ENCODE assay signal across 38 cellular contexts in genomic region chr17:74792586-74792985, GRCh38. TPM values are rescaled to one million over a fixed set of nuclear protein-coding genes. Genes with fewer than 3 reads are reported as not detected.
DNase-seq lines count a peak whose midpoint lies in the region; ATAC-seq, FAIRE-seq and TF ChIP-seq lines count a peak whose summit lies in the region.
"Had no signal": no experiment of that assay in that cellular context is flagged by ENCODE, and none has a peak within 500 bp of the region (broad histone marks: within the 10 kb centered on the region; RNA-seq: fewer than 3 reads in every experiment).

No MANE protein-coding gene starts in this region.

- no peaks in the 10 kb centered on the region for H3K79me1 ChIP-seq in trophoblast cell (ENCODE audit: low read length)

- H4K20me1 ChIP-seq in osteoblast (ENCODE audit: insufficient read depth, low read length) = no peaks in the 10 kb centered on the region

- no peaks in the 10 kb centered on the region for H3K9me3 Mint-ChIP-seq in activated naive CD8-positive, alpha-beta T cell treated with anti-CD3 and anti-CD28 coated beads, Interleukin-2, amount 10 ng/mL, durations not matched to agents 7 days and 5 days
- no peaks in the 10 kb centered on the region for H3K9me3 Mint-ChIP-seq in activated naive CD8-positive, alpha-beta T cell treated with anti-CD3 and anti-CD28 coated beads, Interleukin-2, amount 50 U/mL, for 24 hours
- H3K9me3 Mint-ChIP-seq in endothelial cell (ENCODE audit: unreplicated experiment) (no peaks in the 10 kb centered on the region), CD14-positive monocyte (peaks cover 0 to 2% (median 0%) of the 10 kb centered on the region in 7 donors)
- H3K9me3 Mint-ChIP-seq: CD4-positive, alpha-beta T cell; CD4-positive, CD25-positive, alpha-beta regulatory T cell; CD8-positive, alpha-beta memory T cell; CD8-positive, alpha-beta T cell had no signal

- H3K9me3 ChIP-seq in osteoblast (ENCODE audit: low read depth, low read length) (no peaks in the 10 kb centered on the region), trophoblast cell (ENCODE audit: insufficient read depth, low read depth, low read length) (no peaks in the 10 kb centered on the region)
- H3K9me3 ChIP-seq: A549; BE2C; BLaER1; BLaER1 treated with 17β-estradiol and CSF1 and Interleukin-3, amounts not matched to agents 10 nM and 100 nM; Caco-2 had no signal

- no peak overlapping the region for H3K9ac ChIP-seq in trophoblast cell (ENCODE audit: low read length)
- H3K9ac ChIP-seq: BLaER1 had no signal

- no CpG with 5 or more reads among the region's 12 CpGs for WGBS in trophoblast cell (ENCODE audit: extremely low coverage, insufficient coverage, insufficient read length)

- H3K4me3 Mint-ChIP-seq in activated naive CD8-positive, alpha-beta T cell treated with anti-CD3 and anti-CD28 coated beads, Interleukin-2, amount 10 ng/mL, durations not matched to agents 7 days and 5 days = no peak overlapping the region
- H3K4me3 Mint-ChIP-seq in activated naive CD8-positive, alpha-beta T cell treated with anti-CD3 and anti-CD28 coated beads, Interleukin-2, amount 50 U/mL, for 24 hours = no peak overlapping the region
- H3K4me3 Mint-ChIP-seq in endothelial cell (ENCODE audit: unreplicated experiment) = peak overlapping the region; percentile 31
- no peak overlapping the region for H3K4me3 Mint-ChIP-seq in CD14-positive monocyte
- H3K4me3 Mint-ChIP-seq: B cell; CD4-positive, alpha-beta memory T cell; CD4-positive, alpha-beta T cell; CD4-positive, CD25-positive, alpha-beta regulatory T cell; CD8-positive, alpha-beta memory T cell; CD8-positive, alpha-beta T cell had no signal

- POLR2A ChIA-PET in activated naive CD8-positive, alpha-beta T cell treated with anti-CD3 and anti-CD28 coated beads, Interleukin-2, amount 10 ng/mL, durations not matched to agents 7 days and 5 days (lab: Charles Lee) = interaction anchor here (1.1 kb wide), 1 partner anchor 69 kb away, joined by 3 read pairs; no protein-coding TSS in a partner anchor

- FAIRE-seq in GM19239 (lab: Jason Lieb, UNC) = no peak
- FAIRE-seq: A204.1, A549, D721Med had no signal

- no peak for TF ChIP-seq CTCF in endothelial cell (IDR thresholded peaks at IDR 0.05; ENCODE audit: unreplicated experiment)
- TF ChIP-seq CTCF in osteoblast (IDR thresholded peaks at IDR 0.05; ENCODE audit: extremely low read depth, low read depth, low read length) = no peak
- TF ChIP-seq CTCF in CD14-positive monocyte (IDR thresholded peaks at IDR 0.05) = no peak

- no peaks in the 10 kb centered on the region for H3K27me3 Mint-ChIP-seq in activated naive CD8-positive, alpha-beta T cell treated with anti-CD3 and anti-CD28 coated beads, Interleukin-2, amount 10 ng/mL, durations not matched to agents 7 days and 5 days
- H3K27me3 Mint-ChIP-seq in activated naive CD8-positive, alpha-beta T cell treated with anti-CD3 and anti-CD28 coated beads, Interleukin-2, amount 50 U/mL, for 24 hours = no peaks in the 10 kb centered on the region
- peaks cover 7% of the 10 kb centered on the region for H3K27me3 Mint-ChIP-seq in endothelial cell (ENCODE audit: unreplicated experiment)
- H3K27me3 Mint-ChIP-seq in CD14-positive monocyte (ENCODE audit: low read depth in 3 of 3) = no peaks in the 10 kb centered on the region
- H3K27me3 Mint-ChIP-seq: B cell; CD4-positive, alpha-beta memory T cell; CD4-positive, alpha-beta T cell; CD4-positive, CD25-positive, alpha-beta regulatory T cell; CD8-positive, alpha-beta memory T cell had no signal

- no peak overlapping the region for H2BK5ac ChIP-seq in trophoblast cell (ENCODE audit: low read depth, low read length, poor library complexity)

- no peak overlapping the region for H3K4ac ChIP-seq in trophoblast cell (ENCODE audit: low read depth, low read length)

- H2AFZ ChIP-seq in osteoblast (ENCODE audit: low read length) (no peak overlapping the region), trophoblast cell (ENCODE audit: insufficient read depth, low read length, poor library complexity) (no peak overlapping the region)

- ATAC-seq in activated naive CD8-positive, alpha-beta T cell treated with anti-CD3 and anti-CD28 coated beads, Interleukin-2, amount 10 ng/mL, durations not matched to agents 7 days and 5 days (ENCODE audit: low read depth) = no peak
- no peak for ATAC-seq in activated naive CD8-positive, alpha-beta T cell treated with anti-CD3 and anti-CD28 coated beads, Interleukin-2, amount 50 U/mL, for 24 hours
- no peak for ATAC-seq in left lobe of liver
- ATAC-seq: CD8-positive, alpha-beta T cell had no signal

- H3K4me3 ChIP-seq in osteoblast (ENCODE audit: insufficient read depth, low read length) = no peak overlapping the region
- H3K4me3 ChIP-seq in trophoblast cell (ENCODE audit: low read depth, low read length) = no peak overlapping the region
- H3K4me3 ChIP-seq: A549; BLaER1; BLaER1 treated with 17β-estradiol and CSF1 and Interleukin-3, amounts not matched to agents 10 nM and 100 nM had no signal

- no peak for DNase-seq in activated naive CD8-positive, alpha-beta T cell treated with anti-CD3 and anti-CD28 coated beads, Interleukin-2, amount 10 ng/mL, durations not matched to agents 7 days and 5 days
- no peak for DNase-seq in activated naive CD8-positive, alpha-beta T cell treated with anti-CD3 and anti-CD28 coated beads, Interleukin-2, amount 50 U/mL, for 24 hours
- DNase-seq in endothelial cell (ENCODE audit: low spot score) (no peak), osteoblast (ENCODE audit: insufficient read length, low spot score, missing footprints) (peak; percentile 50), trophoblast cell (peak; percentile 46 to 75), GM19239 (ENCODE audit: insufficient read length, low spot score) (no peak), left lobe of liver (ENCODE audit: low spot score) (no peak), CD14-positive monocyte (ENCODE audit: low spot score) (no peak)
- DNase-seq: 8988T; ACHN; AML-193; BE2C; Caco-2; Calu3; CD4-positive, alpha-beta memory T cell; CD4-positive, alpha-beta T cell; CD4-positive, CD25-positive, alpha-beta regulatory T cell; CD8-positive, alpha-beta memory T cell; CD8-positive, alpha-beta T cell; COR-L47; DMS 273 treated with DMSO at 0.1 percent for 48 hours; DMS153; DMS53; DMS79; DMS79 treated with DMSO at 0.1 percent for 48 hours; DND-41; EL had no signal

- no peaks in the 10 kb centered on the region for H3K27me3 ChIP-seq in osteoblast (ENCODE audit: insufficient read depth, low read length)
- no peaks in the 10 kb centered on the region for H3K27me3 ChIP-seq in trophoblast cell (ENCODE audit: insufficient read depth, low read length)
- H3K27me3 ChIP-seq: BE2C; BLaER1; BLaER1 treated with 17β-estradiol and CSF1 and Interleukin-3, amounts not matched to agents 10 nM and 100 nM had no signal

- H3K4me2 ChIP-seq in osteoblast (ENCODE audit: insufficient read depth, low read length) (no peak overlapping the region), trophoblast cell (ENCODE audit: low read length) (no peak overlapping the region)
- H3K4me2 ChIP-seq: A549; BLaER1; BLaER1 treated with 17β-estradiol and CSF1 and Interleukin-3, amounts not matched to agents 10 nM and 100 nM had no signal

- no peaks in the 10 kb centered on the region for H3K4me1 ChIP-seq in osteoblast (ENCODE audit: insufficient read depth, low read length)
- no peaks in the 10 kb centered on the region for H3K4me1 ChIP-seq in trophoblast cell (ENCODE audit: control insufficient read depth in 1 of 2, insufficient read depth in 2 of 2, low read length in 2 of 2)
- H3K4me1 ChIP-seq: A549, Caco-2 had no signal

- H3K36me3 ChIP-seq in osteoblast (ENCODE audit: insufficient read depth, low read length) (peaks cover 54% of the 10 kb centered on the region), trophoblast cell (ENCODE audit: control insufficient read depth in 1 of 2, insufficient read depth in 2 of 2, low read length in 2 of 2) (peaks cover 49 to 59% of the 10 kb centered on the region in 2 experiments)
- H3K36me3 ChIP-seq: BE2C had no signal

- H2AK5ac ChIP-seq in trophoblast cell (ENCODE audit: low read length) = no peak overlapping the region

- H3K79me2 ChIP-seq in osteoblast (ENCODE audit: insufficient read depth, low read length) (no peaks in the 10 kb centered on the region), trophoblast cell (ENCODE audit: control insufficient read depth, insufficient read depth, low read length, poor library complexity) (no peaks in the 10 kb centered on the region)

- H4K8ac ChIP-seq in trophoblast cell (ENCODE audit: low read depth, low read length) = no peak overlapping the region

- H3K23ac ChIP-seq in trophoblast cell (ENCODE audit: low read length) = no peak overlapping the region

- peaks cover 24% of the 10 kb centered on the region for H3K4me1 Mint-ChIP-seq in activated naive CD8-positive, alpha-beta T cell treated with anti-CD3 and anti-CD28 coated beads, Interleukin-2, amount 10 ng/mL, durations not matched to agents 7 days and 5 days
- H3K4me1 Mint-ChIP-seq in activated naive CD8-positive, alpha-beta T cell treated with anti-CD3 and anti-CD28 coated beads, Interleukin-2, amount 50 U/mL, for 24 hours = peaks cover 14% of the 10 kb centered on the region
- H3K4me1 Mint-ChIP-seq in endothelial cell (ENCODE audit: unreplicated experiment) (peaks cover 10% of the 10 kb centered on the region), CD14-positive monocyte (peaks cover 39% of the 10 kb centered on the region)

- no peak overlapping the region for H3K27ac ChIP-seq in osteoblast (ENCODE audit: low read depth, low read length)
- no peak overlapping the region for H3K27ac ChIP-seq in trophoblast cell (ENCODE audit: low read depth, low read length)
- H3K27ac ChIP-seq: 22Rv1; A549; BLaER1; BLaER1 treated with 17β-estradiol and CSF1 and Interleukin-3, amounts not matched to agents 10 nM and 100 nM; C4-2B had no signal

- H4K12ac ChIP-seq in trophoblast cell (ENCODE audit: low read depth, low read length) = no peak overlapping the region

- H3K18ac ChIP-seq in trophoblast cell (ENCODE audit: low read length) = no peak overlapping the region

- H3K36me3 Mint-ChIP-seq in activated naive CD8-positive, alpha-beta T cell treated with anti-CD3 and anti-CD28 coated beads, Interleukin-2, amount 10 ng/mL, durations not matched to agents 7 days and 5 days = peaks cover 9% of the 10 kb centered on the region
- peaks cover 17% of the 10 kb centered on the region for H3K36me3 Mint-ChIP-seq in activated naive CD8-positive, alpha-beta T cell treated with anti-CD3 and anti-CD28 coated beads, Interleukin-2, amount 50 U/mL, for 24 hours (ENCODE audit: low read depth)
- H3K36me3 Mint-ChIP-seq in endothelial cell (ENCODE audit: low read depth, unreplicated experiment) (peaks cover 35% of the 10 kb centered on the region), CD14-positive monocyte (peaks cover 84 to 95% of the 10 kb centered on the region in 2 donors)

- H3K27ac Mint-ChIP-seq in activated naive CD8-positive, alpha-beta T cell treated with anti-CD3 and anti-CD28 coated beads, Interleukin-2, amount 10 ng/mL, durations not matched to agents 7 days and 5 days = peak overlapping the region; percentile 9
- no peak overlapping the region for H3K27ac Mint-ChIP-seq in activated naive CD8-positive, alpha-beta T cell treated with anti-CD3 and anti-CD28 coated beads, Interleukin-2, amount 50 U/mL, for 24 hours
- no peak overlapping the region for H3K27ac Mint-ChIP-seq in endothelial cell (ENCODE audit: unreplicated experiment)
- H3K27ac Mint-ChIP-seq in CD14-positive monocyte = peak overlapping the region in 2 of 7 donors; percentile 28 to 30
- H3K27ac Mint-ChIP-seq: B cell; CD4-positive, alpha-beta T cell; CD8-positive, alpha-beta memory T cell; CD8-positive, alpha-beta T cell had no signal

- no peak overlapping the region for H2BK12ac ChIP-seq in trophoblast cell (ENCODE audit: low read length)

- no peak overlapping the region for H3K14ac ChIP-seq in trophoblast cell (ENCODE audit: low read length)

- H2BK120ac ChIP-seq in trophoblast cell (ENCODE audit: insufficient read depth, low read length, poor library complexity) = no peak overlapping the region

- no peak overlapping the region for H4K91ac ChIP-seq in trophoblast cell (ENCODE audit: low read depth, low read length)

- intact Hi-C loops in CD14-positive monocyte (cut with micrococcal nuclease) = loop anchor here in 1 of 2 donors (2.0 kb wide), 1 partner anchor 70 kb away; no protein-coding TSS in a partner anchor

RNA-seq across cellular contexts. Expression of gene NAT9, which starts 16.4 kb away (rescaled TPM):
- total RNA-seq in activated naive CD8-positive, alpha-beta T cell treated with anti-CD3 and anti-CD28 coated beads, Interleukin-2, amount 10 ng/mL, durations not matched to agents 7 days and 5 days = 10 to 100 TPM; 37.6 to 42.1 TPM
- total RNA-seq in endothelial cell (ENCODE audit: unreplicated experiment) (50.1 TPM), osteoblast (33.0 and 35.1 TPM in 2 replicates), left lobe of liver (21.5 TPM)
- 19.2 and 20.1 TPM in 2 replicates for polyA plus RNA-seq in trophoblast cell (2013)
- polyA plus RNA-seq in CD14-positive monocyte = 1 to 10 TPM; 7.1 to 7.8 TPM

RNA-seq across cellular contexts. Expression of gene NHERF1, which starts 44.2 kb away (rescaled TPM):
- total RNA-seq in activated naive CD8-positive, alpha-beta T cell treated with anti-CD3 and anti-CD28 coated beads, Interleukin-2, amount 10 ng/mL, durations not matched to agents 7 days and 5 days = 100 to 1,000 TPM; 241 to 244 TPM
- total RNA-seq in endothelial cell (ENCODE audit: unreplicated experiment) (30.5 TPM), osteoblast (15.9 and 22.1 TPM in 2 replicates), left lobe of liver (156 TPM)
- polyA plus RNA-seq in trophoblast cell (2013) = 146 and 153 TPM in 2 replicates
- polyA plus RNA-seq in CD14-positive monocyte = 100 to 1,000 TPM; 131 to 149 TPM

RNA-seq across cellular contexts. Expression of gene RAB37, which starts 55.5 kb away (rescaled TPM):
- total RNA-seq in activated naive CD8-positive, alpha-beta T cell treated with anti-CD3 and anti-CD28 coated beads, Interleukin-2, amount 10 ng/mL, durations not matched to agents 7 days and 5 days = 10 to 100 TPM; 24.7 to 27.5 TPM
- total RNA-seq in endothelial cell (ENCODE audit: unreplicated experiment) (2.5 TPM), osteoblast (under 0.01 and 0.36 TPM in 2 replicates), left lobe of liver (14.0 TPM)
- polyA plus RNA-seq in trophoblast cell (2013) = 0.62 and 1.0 TPM in 2 replicates
- 10 to 100 TPM; 26.8 to 40.9 TPM for polyA plus RNA-seq in CD14-positive monocyte
- total RNA-seq: A172, A673, Daoy had no signal

Comparison
In these comparisons a context has a peak if more than half of its experiments do, and no peak if none do; other contexts are left out.
1. DNase-seq: peak in osteoblast (single experiment) and trophoblast cell (2 of 2); none in activated naive CD8-positive, alpha-beta T cell treated with anti-CD3 and anti-CD28 coated beads, Interleukin-2, amount 10 ng/mL, durations not matched to agents 7 days and 5 days (single experiment), activated naive CD8-positive, alpha-beta T cell treated with anti-CD3 and anti-CD28 coated beads, Interleukin-2, amount 50 U/mL, for 24 hours (single experiment), endothelial cell (single experiment), GM19239 (single experiment), left lobe of liver (single experiment) and CD14-positive monocyte (single experiment).